In genomic region chr10:8049151-8049873, GRCh38 we compare ENCODE assay signal across 8 cellular contexts. TPM values are rescaled to one million over a fixed set of nuclear protein-coding genes. Genes with fewer than 3 reads are reported as not detected.
DNase-seq lines count a peak whose midpoint lies in the region; ATAC-seq and TF ChIP-seq lines count a peak whose summit lies in the region.

No MANE protein-coding gene starts in this region.

- H3K36me3 Mint-ChIP-seq in activated naive CD8-positive, alpha-beta T cell treated with anti-CD3 and anti-CD28 coated beads for 36 hours = no peaks in the 10 kb centered on the region

- in situ Hi-C loops in GM13977 (cut with MboI; ENCODE audit: low pct_unique_long_range_greater_than_20kb, low sequenced_read_pairs, unreplicated experiment) = loop anchor here (25.0 kb wide), 2 partner anchors 413 to 1163 kb away; no protein-coding TSS in a partner anchor

- H3K27ac ChIP-seq in 22Rv1 = peak overlapping the region; percentile 86

- no peak for TF ChIP-seq CTCF in 22Rv1 (IDR thresholded peaks at IDR 0.05)
- no peak for TF ChIP-seq CTCF in GM13977 (IDR thresholded peaks at IDR 0.05; ENCODE audit: extremely low read depth, insufficient read depth, missing control alignments)

- ATAC-seq in HG03354 (IDR thresholded peaks at IDR 0.05; ENCODE audit: poor library complexity, severe bottlenecking, unreplicated experiment) = no peak
- ATAC-seq in HG03565 (IDR thresholded peaks at IDR 0.05; ENCODE audit: unreplicated experiment) = no peak

- no peak overlapping the region for H3K27ac Mint-ChIP-seq in activated naive CD8-positive, alpha-beta T cell treated with anti-CD3 and anti-CD28 coated beads for 36 hours

- peak; percentile 43 for DNase-seq in GM13977 (ENCODE audit: low spot score)
- no peak for DNase-seq in activated naive CD8-positive, alpha-beta T cell treated with anti-CD3 and anti-CD28 coated beads for 36 hours
- peak; percentile 84 for DNase-seq in mesenteric fat pad (ENCODE audit: low spot score)
- no peak for DNase-seq in H4 (ENCODE audit: low spot score)
- no peak for DNase-seq in NCI-H510A (lab: John Stamatoyannopoulos, UW)

- H3K4me1 Mint-ChIP-seq in activated naive CD8-positive, alpha-beta T cell treated with anti-CD3 and anti-CD28 coated beads for 36 hours = peaks cover 45% of the 10 kb centered on the region

- no peaks in the 10 kb centered on the region for H3K9me3 Mint-ChIP-seq in activated naive CD8-positive, alpha-beta T cell treated with anti-CD3 and anti-CD28 coated beads for 36 hours

- H3K27me3 Mint-ChIP-seq in activated naive CD8-positive, alpha-beta T cell treated with anti-CD3 and anti-CD28 coated beads for 36 hours = peaks cover 78% of the 10 kb centered on the region

- H3K4me3 Mint-ChIP-seq in activated naive CD8-positive, alpha-beta T cell treated with anti-CD3 and anti-CD28 coated beads for 36 hours = peak overlapping the region; percentile 37

RNA-seq across cellular contexts. Expression of gene GATA3, which starts 5.2 kb away (rescaled TPM):
- 1 to 10 TPM; 8.4 to 8.8 TPM for total RNA-seq in activated naive CD8-positive, alpha-beta T cell treated with anti-CD3 and anti-CD28 coated beads for 36 hours
- 5.5 TPM for total RNA-seq in mesenteric fat pad
- total RNA-seq in H4 (2014; rRNA removed; shearing (Covaris generic)) = 0.21 and 0.64 TPM in 2 replicates

Comparison
In these comparisons a context has a peak if more than half of its experiments do, and no peak if none do; other contexts are left out.
1. DNase-seq: peak in GM13977 (single experiment) and mesenteric fat pad (single experiment); none in activated naive CD8-positive, alpha-beta T cell treated with anti-CD3 and anti-CD28 coated beads for 36 hours (single experiment), H4 (single experiment) and NCI-H510A (single experiment).